In the genomic region with DNA sequence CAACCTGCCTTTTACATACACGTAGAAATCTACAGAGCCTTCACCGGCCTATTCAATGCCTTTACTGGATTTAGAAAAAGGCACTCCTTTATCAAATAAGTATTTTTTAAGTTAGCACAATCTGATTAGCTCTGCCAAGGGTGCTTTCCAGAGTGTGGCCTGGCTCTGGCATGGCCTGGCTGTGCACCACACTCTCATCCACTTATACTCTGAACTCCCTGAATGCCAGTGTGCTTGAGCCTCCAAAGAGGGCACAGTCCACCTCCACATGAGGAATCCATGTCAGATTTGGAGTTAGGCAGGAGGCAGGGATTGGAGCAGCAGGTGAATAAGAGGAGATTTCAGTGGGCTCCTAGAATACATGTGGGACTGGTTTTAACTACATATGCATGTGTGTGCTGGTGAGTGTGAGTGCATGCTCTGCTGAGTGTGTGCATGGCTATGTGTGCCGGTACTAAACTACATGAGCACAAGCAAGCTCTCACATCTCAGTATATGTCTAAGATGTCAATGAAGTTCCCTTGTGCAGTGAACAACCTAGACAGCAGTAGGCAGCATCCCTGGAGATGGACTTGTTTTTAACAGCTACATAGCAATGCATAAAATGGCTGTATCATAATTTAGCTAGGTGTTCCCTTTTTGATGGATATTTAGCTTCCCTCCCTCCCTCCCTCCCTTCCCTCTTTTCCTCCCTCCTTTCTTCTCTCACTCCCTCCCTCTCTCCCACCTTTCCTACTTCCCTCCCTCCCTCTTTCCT, we compare ENCODE assay signal across 21 cellular contexts.
"Had no signal": no experiment of that assay in that cellular context is flagged by ENCODE, and none has a peak within 500 bp of the region (broad histone marks: within the 10 kb centered on the region; RNA-seq: fewer than 3 reads in every experiment).

No MANE protein-coding gene starts in this region.

- H3K4me1 ChIP-seq: heart right ventricle, left ventricle myocardium inferior, psoas muscle, testis, transverse colon had no signal

- H3K36me3 ChIP-seq: heart right ventricle, left ventricle myocardium inferior, transverse colon had no signal

- H3K4me3 ChIP-seq: heart right ventricle, left ventricle myocardium inferior, lung, psoas muscle, testis, transverse colon had no signal

- H3K9me3 ChIP-seq: heart right ventricle, left ventricle myocardium inferior, psoas muscle, testis, transverse colon had no signal

- FAIRE-seq: colon, frontal cortex had no signal

- H3K27ac ChIP-seq: heart right ventricle, left ventricle myocardium inferior, psoas muscle, testis, transverse colon had no signal

- H3K27me3 ChIP-seq: testis, transverse colon had no signal

- ATAC-seq: heart right ventricle; naive thymus-derived CD4-positive, alpha-beta T cell; psoas muscle; sciatic nerve; stimulated activated naive B cell treated with anti-CD40 and anti-IgM and Interleukin-4, amounts not matched to agents 10 μg/mL and 1 μg/mL and 100 μg/mL, for 72 hours; stimulated activated naive CD8-positive, alpha-beta T cell treated with anti-CD3 and anti-CD28 coated beads, Interleukin-15, amount 100 ng/mL, for 72 hours had no signal

- DNase-seq: cerebellar nuclear complex; effector CD4-positive, alpha-beta T cell; heart right ventricle; hypothalamus; islet precursor cell; left ventricle myocardium inferior; mesendoderm; naive thymus-derived CD4-positive, alpha-beta T cell; nephron progenitor cell; psoas muscle; retina; stimulated activated CD4-positive, alpha-beta T cell treated with anti-CD3 and anti-CD28 coated beads, Interleukin-2, amount 100 ng/mL, for 24 hours; stimulated activated CD4-positive, alpha-beta T cell treated with anti-CD3 and anti-CD28 coated beads, Interleukin-4, amount 100 ng/mL, for 4 hours; stimulated activated naive B cell treated with anti-CD40 and anti-IgM and Interleukin-4, amounts not matched to agents 10 μg/mL and 1 μg/mL and 100 μg/mL, for 72 hours; stimulated activated naive CD8-positive, alpha-beta T cell treated with anti-CD3 and anti-CD28 coated beads, Interleukin-15, amount 100 ng/mL, for 72 hours; testis; transverse colon had no signal
